ENCODE assay signal across 18 cellular contexts in the genomic region with DNA sequence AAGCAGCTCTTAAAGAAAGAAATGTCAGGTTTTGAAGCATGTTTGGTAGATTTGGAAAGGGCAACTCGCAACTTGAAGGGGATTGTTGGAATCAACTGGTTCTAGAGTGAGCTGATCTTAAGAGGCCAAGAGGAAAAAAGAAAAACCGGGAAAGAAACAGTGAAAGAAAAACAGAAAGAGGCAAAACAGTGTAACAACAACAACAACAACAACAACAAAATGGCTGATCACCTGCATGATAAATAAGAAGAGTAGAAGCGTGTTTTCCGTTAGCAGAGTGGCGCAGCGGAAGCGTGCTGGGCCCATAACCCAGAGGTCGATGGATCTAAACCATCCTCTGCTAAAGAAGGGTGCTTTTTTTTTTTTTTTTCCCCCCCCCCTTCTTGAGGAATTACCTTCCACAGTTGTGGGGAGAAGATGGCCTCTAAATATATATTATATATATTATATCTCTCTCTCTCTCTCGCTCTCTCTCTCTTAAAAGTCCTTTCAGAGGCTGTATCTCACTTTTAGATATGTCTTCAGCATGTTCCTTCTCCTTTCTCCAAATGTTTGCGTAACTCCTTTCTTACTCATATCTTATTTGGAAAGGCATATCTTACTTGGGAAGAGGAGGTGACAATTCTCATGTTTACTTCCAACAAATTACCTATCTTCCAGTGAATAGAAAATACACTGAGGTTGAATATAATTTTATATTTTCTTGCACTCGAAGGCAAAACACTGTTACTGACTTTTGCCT.
DNase-seq lines count a peak whose midpoint lies in the region; ATAC-seq, FAIRE-seq and TF ChIP-seq lines count a peak whose summit lies in the region.
"Had no signal": no experiment of that assay in that cellular context is flagged by ENCODE, and none has a peak within 500 bp of the region (broad histone marks: within the 10 kb centered on the region; RNA-seq: fewer than 3 reads in every experiment).

No MANE protein-coding gene starts in this region.

- no peaks in the 10 kb centered on the region for H3K36me3 ChIP-seq in H7 (replicated peaks; ENCODE audit: control insufficient read depth, insufficient read depth, low read length)
- H3K36me3 ChIP-seq in GM12878 (ENCODE audit: control insufficient read depth in 2 of 2, insufficient read depth in 2 of 2, low read length in 1 of 2) = no peaks in the 10 kb centered on the region
- H3K36me3 ChIP-seq in mesodermal cell (ENCODE audit: control insufficient read depth, insufficient read depth, low read length) = no peaks in the 10 kb centered on the region
- H3K36me3 ChIP-seq: HAP-1, lower lobe of right lung, upper lobe of left lung had no signal

- 80% methylated on average over 10 of the region's 11 CpGs for WGBS in GM12878 (ENCODE audit: insufficient coverage, insufficient replicate concordance, low lambda C conversion rate, missing lambda C conversion rate)
- WGBS in mesodermal cell (ENCODE audit: insufficient coverage in 2 of 2), 2 experiments = 55 to 80% methylated on average over 1 to 3 of the region's 11 CpGs

- peak overlapping the region; percentile 36 for H3K4me3 ChIP-seq in H7 (ENCODE audit: insufficient read depth, low read depth, low read length)
- peak overlapping the region; percentile 49 for H3K4me3 ChIP-seq in GM12878
- peak overlapping the region; percentile 18 for H3K4me3 ChIP-seq in mesodermal cell (ENCODE audit: extremely low read depth, insufficient read depth, low read length, poor library complexity, severe bottlenecking)
- H3K4me3 ChIP-seq: body of pancreas, HAP-1, lower lobe of right lung, upper lobe of left lung had no signal

- TF ChIP-seq CTCF in GM12878 (IDR thresholded peaks at IDR 0.05 in 2 of 3, conservative IDR thresholded peaks at IDR 0.05 in 1 of 3; ENCODE audit: control insufficient read depth in 2 of 3, extremely low read depth in 1 of 3, insufficient read depth in 1 of 3, low read depth in 3 of 3, low read length in 3 of 3) = no peak

- SMC1A ChIA-PET in GM12878 (lab: Charles Lee; ENCODE audit: uncharacterized antibody, unreplicated experiment) = interaction anchor here (0.8 to 2.9 kb wide), 9 partner anchors 8 to 258 kb away, joined by 3 to 12 read pairs (median 7); no protein-coding TSS in a partner anchor

- in situ Hi-C loops in GM12878 (cut with MboI) = no loop called here

- no peak for TF ChIP-seq RAD21 in GM12878 (IDR thresholded peaks at IDR 0.05; ENCODE audit: insufficient read depth, low read depth, low read length)

- no peak for FAIRE-seq in GM12878 (lab: Jason Lieb, UNC)
- FAIRE-seq: HTR-8/SVneo had no signal

- H3K9ac ChIP-seq in GM12878 (ENCODE audit: control insufficient read depth, insufficient read depth, low read length) = peak overlapping the region; percentile 70

- DNase-seq in H7 (no peak), MV-4-11 (lab: John Stamatoyannopoulos, UW) (peak; percentile 46), GM12878 (ENCODE audit: low read depth, low spot score) (no peak), SKM-1 treated with dmso at 0.1 percent for 144 hours (lab: John Stamatoyannopoulos, UW; ENCODE audit: unreplicated experiment) (no peak), SHP77 treated with DMSO at 0.1 percent for 48 hours (lab: John Stamatoyannopoulos, UW) (no peak), NCI-H345 (lab: John Stamatoyannopoulos, UW) (no peak)
- DNase-seq: activated CD4-positive, alpha-beta T cell treated with anti-CD3 and anti-CD28 coated beads for 1 hour; body of pancreas; CD4-positive, alpha-beta memory T cell; head of caudate nucleus; lower lobe of right lung; NCI-H1694 treated with DMSO at 0.1 percent for 48 hours; NCI-H82; upper lobe of left lung had no signal

- no peak for TF ChIP-seq POLR2A in GM12878 (IDR thresholded peaks at IDR 0.05; ENCODE audit: low read depth, low read length)

- H3K79me2 ChIP-seq in GM12878 (ENCODE audit: control insufficient read depth, insufficient read depth, low read length) = no peaks in the 10 kb centered on the region

- no peaks in the 10 kb centered on the region for H3K9me3 ChIP-seq in GM12878 (replicated peaks; ENCODE audit: control insufficient read depth, insufficient read depth, low read length)
- no peaks in the 10 kb centered on the region for H3K9me3 ChIP-seq in mesodermal cell (ENCODE audit: control insufficient read depth, low read length)
- H3K9me3 ChIP-seq: body of pancreas, lower lobe of right lung, upper lobe of left lung had no signal

- ATAC-seq in GM12878 (no peak), GM21423 (IDR thresholded peaks at IDR 0.05; ENCODE audit: unreplicated experiment) (no peak)
- ATAC-seq: body of pancreas, lower lobe of right lung had no signal

- H3K27ac ChIP-seq in GM12878 (ENCODE audit: control insufficient read depth, insufficient read depth) = peak overlapping the region; percentile 86
- H3K27ac ChIP-seq in mesodermal cell (ENCODE audit: low read depth, low read length, severe bottlenecking) = no peak overlapping the region
- H3K27ac ChIP-seq: body of pancreas, lower lobe of right lung, upper lobe of left lung had no signal

- H3K4me2 ChIP-seq in GM12878 (ENCODE audit: control insufficient read depth, insufficient read depth) = peak overlapping the region; percentile 88

- CTCF ChIA-PET in GM12878 (lab: Yijun Ruan, JAX) = interaction anchor here (0.7 to 1.9 kb wide), 5 partner anchors 11 to 500 kb away, joined by 3 to 9 read pairs (median 3); no protein-coding TSS in a partner anchor

- POLR2A ChIA-PET in GM12878 (lab: Charles Lee) = interaction anchor here (0.5 to 1.9 kb wide), 8 partner anchors 16 to 307 kb away, joined by 3 to 7 read pairs (median 3); no protein-coding TSS in a partner anchor

- no TSS peak for BruUV-seq in GM12878 (replicated peaks; lab: Mats Ljungman, UMichigan)

- TF ChIP-seq EP300 in GM12878 (IDR thresholded peaks at IDR 0.05; ENCODE audit: borderline replicate concordance in 1 of 2, control insufficient read depth in 1 of 2, low read depth in 2 of 2, low read length in 2 of 2) = no peak

- H3K27me3 ChIP-seq in H7 (ENCODE audit: control insufficient read depth, insufficient read depth, low read length) = peaks cover 19% of the 10 kb centered on the region
- H3K27me3 ChIP-seq in GM12878 (replicated peaks in 1 of 2; ENCODE audit: control insufficient read depth in 2 of 2, insufficient read depth in 2 of 2, low read length in 1 of 2) = no peaks in the 10 kb centered on the region
- H3K27me3 ChIP-seq: body of pancreas, upper lobe of left lung had no signal

- H4K20me1 ChIP-seq in GM12878 (ENCODE audit: control insufficient read depth, insufficient read depth) = no peaks in the 10 kb centered on the region

- H3K4me1 ChIP-seq in GM12878 (ENCODE audit: control insufficient read depth, insufficient read depth, low read length) = peaks cover 17% of the 10 kb centered on the region
- H3K4me1 ChIP-seq in mesodermal cell (ENCODE audit: control insufficient read depth, insufficient read depth, low read length, poor library complexity, severe bottlenecking) = no peaks in the 10 kb centered on the region
- H3K4me1 ChIP-seq: body of pancreas had no signal

- RAD21 ChIA-PET in GM12878 (lab: Charles Lee; ENCODE audit: unreplicated experiment) = interaction anchor here (0.9 to 2.7 kb wide), 5 partner anchors 13 to 26 kb away, joined by 3 to 12 read pairs (median 4); no protein-coding TSS in a partner anchor

- intact Hi-C loops in GM12878 (cut with micrococcal nuclease; ENCODE audit: unreplicated experiment) = no loop called here

- H2AFZ ChIP-seq in GM12878 (ENCODE audit: control insufficient read depth, low read depth, low read length) = peak overlapping the region; percentile 85

TF ChIP-seq in GM12878, 131 proteins besides CTCF, POLR2A, EP300 and RAD21 (continues in another document):
- TF ChIP-seq, protein P1, sequence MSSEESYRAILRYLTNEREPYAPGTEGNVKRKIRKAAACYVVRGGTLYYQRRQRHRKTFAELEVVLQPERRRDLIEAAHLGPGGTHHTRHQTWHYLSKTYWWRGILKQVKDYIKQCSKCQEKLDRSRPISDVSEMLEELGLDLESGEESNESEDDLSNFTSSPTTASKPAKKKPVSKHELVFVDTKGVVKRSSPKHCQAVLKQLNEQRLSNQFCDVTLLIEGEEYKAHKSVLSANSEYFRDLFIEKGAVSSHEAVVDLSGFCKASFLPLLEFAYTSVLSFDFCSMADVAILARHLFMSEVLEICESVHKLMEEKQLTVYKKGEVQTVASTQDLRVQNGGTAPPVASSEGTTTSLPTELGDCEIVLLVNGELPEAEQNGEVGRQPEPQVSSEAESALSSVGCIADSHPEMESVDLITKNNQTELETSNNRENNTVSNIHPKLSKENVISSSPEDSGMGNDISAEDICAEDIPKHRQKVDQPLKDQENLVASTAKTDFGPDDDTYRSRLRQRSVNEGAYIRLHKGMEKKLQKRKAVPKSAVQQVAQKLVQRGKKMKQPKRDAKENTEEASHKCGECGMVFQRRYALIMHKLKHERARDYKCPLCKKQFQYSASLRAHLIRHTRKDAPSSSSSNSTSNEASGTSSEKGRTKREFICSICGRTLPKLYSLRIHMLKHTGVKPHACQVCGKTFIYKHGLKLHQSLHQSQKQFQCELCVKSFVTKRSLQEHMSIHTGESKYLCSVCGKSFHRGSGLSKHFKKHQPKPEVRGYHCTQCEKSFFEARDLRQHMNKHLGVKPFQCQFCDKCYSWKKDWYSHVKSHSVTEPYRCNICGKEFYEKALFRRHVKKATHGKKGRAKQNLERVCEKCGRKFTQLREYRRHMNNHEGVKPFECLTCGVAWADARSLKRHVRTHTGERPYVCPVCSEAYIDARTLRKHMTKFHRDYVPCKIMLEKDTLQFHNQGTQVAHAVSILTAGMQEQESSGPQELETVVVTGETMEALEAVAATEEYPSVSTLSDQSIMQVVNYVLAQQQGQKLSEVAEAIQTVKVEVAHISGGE (CRISPR knock-in tag; IDR thresholded peaks at IDR 0.05) = no peak
- TF ChIP-seq, protein P2, sequence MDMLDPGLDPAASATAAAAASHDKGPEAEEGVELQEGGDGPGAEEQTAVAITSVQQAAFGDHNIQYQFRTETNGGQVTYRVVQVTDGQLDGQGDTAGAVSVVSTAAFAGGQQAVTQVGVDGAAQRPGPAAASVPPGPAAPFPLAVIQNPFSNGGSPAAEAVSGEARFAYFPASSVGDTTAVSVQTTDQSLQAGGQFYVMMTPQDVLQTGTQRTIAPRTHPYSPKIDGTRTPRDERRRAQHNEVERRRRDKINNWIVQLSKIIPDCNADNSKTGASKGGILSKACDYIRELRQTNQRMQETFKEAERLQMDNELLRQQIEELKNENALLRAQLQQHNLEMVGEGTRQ (IDR thresholded peaks at IDR 0.05; ENCODE audit: borderline replicate concordance, low read depth, low read length) = no peak
- TF ChIP-seq CREM (IDR thresholded peaks at IDR 0.05; ENCODE audit: low read depth) = no peak
